8 cellular contexts compared by ENCODE assay signal in the genomic region with DNA sequence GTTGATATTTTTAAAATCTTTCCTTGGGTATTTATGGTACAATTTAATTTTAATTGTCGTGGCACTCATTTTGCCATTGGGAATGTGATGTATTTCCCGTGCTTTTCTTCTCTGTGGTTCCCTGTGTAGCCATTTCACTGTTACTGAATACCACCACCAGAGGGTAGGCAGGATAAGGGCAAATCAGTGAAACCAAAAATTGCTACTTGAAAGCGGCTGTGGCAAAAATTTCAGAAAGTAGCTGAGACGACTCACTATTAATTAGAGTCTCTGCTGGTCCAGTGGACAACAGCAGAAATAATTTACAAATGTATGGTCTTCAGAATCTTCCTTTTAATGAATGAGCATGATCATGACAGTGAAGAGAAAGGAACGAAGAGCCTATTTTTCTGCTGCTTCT.
DNase-seq lines count a peak whose midpoint lies in the region; ATAC-seq and TF ChIP-seq lines count a peak whose summit lies in the region.

No MANE protein-coding gene starts in this region.

- H3K4me1 Mint-ChIP-seq in stimulated activated naive CD8-positive, alpha-beta T cell treated with anti-CD3 and anti-CD28 coated beads, Interleukin-15, amount 100 ng/mL, for 72 hours, result peaks cover 17% of the 10 kb centered on the region

- H3K27ac Mint-ChIP-seq in stimulated activated naive CD8-positive, alpha-beta T cell treated with anti-CD3 and anti-CD28 coated beads, Interleukin-15, amount 100 ng/mL, for 72 hours, result no peak overlapping the region

- H3K9me3 Mint-ChIP-seq in stimulated activated naive CD8-positive, alpha-beta T cell treated with anti-CD3 and anti-CD28 coated beads, Interleukin-15, amount 100 ng/mL, for 72 hours, result no peaks in the 10 kb centered on the region

- H3K27ac ChIP-seq in VCaP, result no peak overlapping the region

- peak; percentile 15 for DNase-seq in activated T-cell treated with anti-CD3 and anti-CD28 coated beads for 24 hours (ENCODE audit: low read depth)
- DNase-seq in activated T-cell treated with anti-CD3 and anti-CD28 coated beads, Interleukin-2, amount 50 U/mL, for 1 hour, result no peak
- DNase-seq in germinal center (ENCODE audit: low spot score), result peak; percentile 12
- peak; percentile 12 to 26 for DNase-seq in stimulated activated naive CD8-positive, alpha-beta T cell treated with anti-CD3 and anti-CD28 coated beads, Interleukin-15, amount 100 ng/mL, for 72 hours
- no peak for DNase-seq in HK-2 (ENCODE audit: unreplicated experiment)

- peak overlapping the region; percentile 59 to 63 for H3K4me3 Mint-ChIP-seq in stimulated activated naive CD8-positive, alpha-beta T cell treated with anti-CD3 and anti-CD28 coated beads, Interleukin-15, amount 100 ng/mL, for 72 hours

- peak; percentile 74 for TF ChIP-seq CTCF in VCaP (conservative IDR thresholded peaks at IDR 0.05)

- ATAC-seq in GM21515 (IDR thresholded peaks at IDR 0.05; ENCODE audit: unreplicated experiment) (peak; percentile 81), HG03571 (IDR thresholded peaks at IDR 0.05; ENCODE audit: unreplicated experiment) (peak; percentile 83)
- ATAC-seq in stimulated activated naive CD8-positive, alpha-beta T cell treated with anti-CD3 and anti-CD28 coated beads, Interleukin-15, amount 100 ng/mL, for 72 hours, result peak; percentile 86

- H3K27me3 Mint-ChIP-seq in stimulated activated naive CD8-positive, alpha-beta T cell treated with anti-CD3 and anti-CD28 coated beads, Interleukin-15, amount 100 ng/mL, for 72 hours, result peaks cover 18% of the 10 kb centered on the region

Comparison
In these comparisons a context has a peak if more than half of its experiments do, and no peak if none do; other contexts are left out.
1. DNase-seq: peak in activated T-cell treated with anti-CD3 and anti-CD28 coated beads for 24 hours (single experiment), germinal center (single experiment) and stimulated activated naive CD8-positive, alpha-beta T cell treated with anti-CD3 and anti-CD28 coated beads, Interleukin-15, amount 100 ng/mL, for 72 hours (2 of 2); none in activated T-cell treated with anti-CD3 and anti-CD28 coated beads, Interleukin-2, amount 50 U/mL, for 1 hour (single experiment) and HK-2 (single experiment).
2. Peak in every context shown above with its lines, with median percentiles within 50 percentile points of each other: ATAC-seq.